Comparison of ENCODE assay signal across 17 cellular contexts in the genomic region with DNA sequence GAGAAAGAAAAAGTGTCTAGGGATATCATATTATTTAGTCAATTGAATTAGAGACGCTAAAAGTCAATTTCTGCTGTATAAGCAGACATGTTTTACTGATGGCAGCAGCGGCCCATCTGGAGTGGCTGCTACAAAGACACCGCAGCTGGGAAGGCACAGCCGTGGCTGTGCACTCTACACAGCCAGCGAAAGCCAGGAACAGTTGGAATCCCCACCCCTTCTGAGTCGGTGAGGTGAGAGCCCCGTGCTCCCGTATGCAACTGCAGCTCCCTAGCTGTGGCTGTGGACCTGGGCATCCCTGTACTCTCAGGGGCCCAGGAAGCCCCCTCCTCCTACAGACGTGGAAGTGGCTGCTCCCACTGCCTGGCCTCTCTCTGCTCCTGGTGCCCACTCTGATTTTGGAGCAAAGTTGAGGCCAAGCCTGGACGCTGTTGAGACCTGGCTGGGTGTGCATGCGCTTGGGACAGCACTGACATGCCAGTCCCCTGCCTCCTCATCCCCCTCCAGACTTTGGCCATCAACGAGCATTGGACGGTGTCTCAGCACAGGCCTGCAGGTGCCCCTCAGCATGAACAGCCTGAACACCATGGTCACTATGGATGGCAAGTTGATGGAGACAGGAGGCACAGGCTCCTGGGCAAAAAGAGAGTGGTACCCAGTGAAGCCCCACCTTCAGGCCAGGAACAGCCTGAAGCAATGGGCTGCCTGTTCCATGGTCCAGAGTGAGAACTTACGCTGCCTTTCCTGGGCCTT.
A peak's percentile ranks its signal among the peaks of the same experiment; 100 is the strongest.
DNase-seq lines count a peak whose midpoint lies in the region; ATAC-seq, FAIRE-seq and TF ChIP-seq lines count a peak whose summit lies in the region.
"Had no signal": no experiment of that assay in that cellular context is flagged by ENCODE, and none has a peak within 500 bp of the region (broad histone marks: within the 10 kb centered on the region; RNA-seq: fewer than 3 reads in every experiment).

No MANE protein-coding gene starts in this region.

- H4K20me1 ChIP-seq in H1 (replicated peaks in 1 of 2; ENCODE audit: control insufficient read depth in 1 of 2, insufficient read depth in 2 of 2, low read length in 2 of 2): no peaks in the 10 kb centered on the region

- POLR2A ChIA-PET in H1 (lab: Charles Lee; ENCODE audit: partially characterized antibody): no interaction called here

- H2BK12ac ChIP-seq in H1 (ENCODE audit: low read depth, low read length): no peak overlapping the region

- H4K91ac ChIP-seq in H1 (replicated peaks; ENCODE audit: insufficient read length, low read length): no peak overlapping the region

- H2AFZ ChIP-seq in H1 (ENCODE audit: low read length): no peak overlapping the region
- H2AFZ ChIP-seq: GM23338 had no signal

- intact Hi-C loops in upper lobe of right lung (cut with DNase I) (no loop called here), sciatic nerve (cut with DNase I) (no loop called here), ovary (cut with DNase I) (no loop called here)

- no peaks in the 10 kb centered on the region for H3K36me3 ChIP-seq in H1 (ENCODE audit: control insufficient read depth in 2 of 4, insufficient read depth in 4 of 4, low read length in 3 of 4)
- H3K36me3 ChIP-seq in upper lobe of right lung: no peaks in the 10 kb centered on the region
- H3K36me3 ChIP-seq in ovary: no peaks in the 10 kb centered on the region

- H3K9me3 ChIP-seq in H1 (ENCODE audit: insufficient read depth in 2 of 2, low read depth in 1 of 2, low read length in 1 of 2) (0 out of 4 replicates have a peak, but pooled peaks cover 0 to 3% of the 10 kb centered on the region in 2 experiments), upper lobe of right lung (peaks cover 9% of the 10 kb centered on the region), ovary (peaks cover 0 to 3% of the 10 kb centered on the region in 2 donors)

- no peak overlapping the region for H3K18ac ChIP-seq in H1 (ENCODE audit: extremely low read depth, low read length)

- H3K4me1 ChIP-seq in H1 (replicated peaks in 1 of 4; ENCODE audit: control insufficient read depth in 3 of 4, insufficient read depth in 4 of 4, low read length in 3 of 4) (no peaks in the 10 kb centered on the region), upper lobe of right lung (no peaks in the 10 kb centered on the region), ovary (ENCODE audit: insufficient read depth) (no peaks in the 10 kb centered on the region)

- DNase-seq in NCI-H82 treated with DMSO at 0.1 percent for 48 hours (lab: John Stamatoyannopoulos, UW; ENCODE audit: unreplicated experiment): peak; percentile 77
- DNase-seq in H1 (ENCODE audit: low read depth in 1 of 2, low spot score in 2 of 2): no peak
- no peak for DNase-seq in upper lobe of right lung
- no peak for DNase-seq in ACHN
- DNase-seq in sciatic nerve (ENCODE audit: low spot score): no peak
- no peak for DNase-seq in ovary
- DNase-seq: CD8-positive, alpha-beta T cell; COR-L47; DMS153; DND-41; GDM1; H9 had no signal

- H3K23ac ChIP-seq in H1 (ENCODE audit: insufficient read length): peak overlapping the region; percentile 52

- in situ Hi-C loops in ACHN (cut with HindIII; ENCODE audit: low pct_ligation_motif_present, low pct_unique_long_range_greater_than_20kb, low sequenced_read_pairs): no loop called here

- H3K4me2 ChIP-seq in H1 (ENCODE audit: insufficient read depth in 1 of 2, low read depth in 2 of 2, low read length in 2 of 2): no peak overlapping the region
- H3K4me2 ChIP-seq: GM23338 had no signal

- H4K5ac ChIP-seq in H1 (ENCODE audit: insufficient read length, low read depth, low read length): no peak overlapping the region

- H3K79me2 ChIP-seq in H1 (ENCODE audit: control insufficient read depth in 1 of 2, insufficient read depth in 2 of 2, low read length in 2 of 2): no peaks in the 10 kb centered on the region

- H3K27ac ChIP-seq in C4-2B (peak overlapping the region; percentile 19; the same call in 1 of the 2 replicates), H1 (ENCODE audit: low read depth, low read length) (no peak overlapping the region), upper lobe of right lung (no peak overlapping the region), ovary (no peak overlapping the region)

- no peak overlapping the region for H2BK120ac ChIP-seq in H1 (replicated peaks; ENCODE audit: low read depth, low read length)

- ATAC-seq in upper lobe of right lung (peak; percentile 33), sciatic nerve (no peak)
- ATAC-seq: CD8-positive, alpha-beta T cell; GM23338; HepG2 had no signal

- H3K79me1 ChIP-seq in H1 (ENCODE audit: low read depth, low read length): no peaks in the 10 kb centered on the region

- no peak for FAIRE-seq in H1 (lab: Jason Lieb, UNC)
- FAIRE-seq: GM12892, HepG2, HTR-8/SVneo had no signal

- H2AK5ac ChIP-seq in H1 (ENCODE audit: low read depth, low read length): no peak overlapping the region

- WGBS in H1 (ENCODE audit: extremely low coverage in 1 of 2, insufficient coverage in 1 of 2, insufficient read length in 1 of 2, insufficient replicate concordance in 2 of 2, low coverage in 1 of 2, low lambda C conversion rate in 2 of 2, missing lambda C conversion rate in 1 of 2), 2 experiments: 97% methylated on average over 14 of the region's 14 CpGs; no CpG with 5 or more reads in 1 of the 2 experiments
- 90 to 94% (median 91%) methylated on average over 13 to 14 of the region's 14 CpGs for WGBS in ovary, 3 donors

- H4K8ac ChIP-seq in H1 (ENCODE audit: extremely low read depth, insufficient read depth, low read length): no peak overlapping the region

- no peak for TF ChIP-seq POLR2A in H1 (IDR thresholded peaks at IDR 0.05; ENCODE audit: control extremely low read depth in 1 of 2, low read depth in 2 of 2, low read length in 2 of 2)
- TF ChIP-seq POLR2A in ovary (IDR thresholded peaks at IDR 0.05): no peak

- no peak overlapping the region for H3K9ac ChIP-seq in H1 (replicated peaks in 1 of 4; ENCODE audit: extremely low read depth in 1 of 4, low read depth in 3 of 4, low read length in 3 of 4)

- H2BK5ac ChIP-seq in H1 (ENCODE audit: low read depth, low read length): no peak overlapping the region

- H2BK15ac ChIP-seq in H1 (ENCODE audit: low read length): no peak overlapping the region

- H2BK20ac ChIP-seq in H1 (ENCODE audit: low read length): no peak overlapping the region

- TF ChIP-seq CTCF in C4-2B (conservative IDR thresholded peaks at IDR 0.05) (no peak), H1 (IDR thresholded peaks at IDR 0.05; ENCODE audit: control extremely low read depth in 1 of 3, insufficient read depth in 1 of 3, low read depth in 1 of 3, low read length in 3 of 3) (no peak), upper lobe of right lung (IDR thresholded peaks at IDR 0.05) (no peak), ovary (IDR thresholded peaks at IDR 0.05) (no peak)

- no peak overlapping the region for H3K4ac ChIP-seq in H1 (replicated peaks; ENCODE audit: insufficient read length, low read depth, low read length)

- H3K4me3 ChIP-seq in H1 (ENCODE audit: extremely low read depth in 1 of 4, insufficient read depth in 2 of 4, low read depth in 3 of 4, low read length in 4 of 4): no peak overlapping the region
- no peak overlapping the region for H3K4me3 ChIP-seq in upper lobe of right lung
- H3K4me3 ChIP-seq in ovary: no peak overlapping the region
- H3K4me3 ChIP-seq: GM23338 had no signal

- H3K56ac ChIP-seq in H1 (replicated peaks; ENCODE audit: insufficient read length, low read depth, low read length): no peak overlapping the region

- H3K27me3 ChIP-seq in H1 (replicated peaks in 1 of 4; ENCODE audit: control insufficient read depth in 3 of 4, extremely low read depth in 1 of 4, insufficient read depth in 3 of 4, low read length in 3 of 4) (no peaks in the 10 kb centered on the region), upper lobe of right lung (no peaks in the 10 kb centered on the region), ovary (no peaks in the 10 kb centered on the region)

- H3K23me2 ChIP-seq in H1 (ENCODE audit: low read depth, low read length): no peaks in the 10 kb centered on the region

- no peak for TF ChIP-seq RAD21 in H1 (IDR thresholded peaks at IDR 0.05 in 1 of 2, conservative IDR thresholded peaks at IDR 0.05 in 1 of 2; ENCODE audit: low read depth in 2 of 2, low read length in 2 of 2)

- no peak overlapping the region for H3K14ac ChIP-seq in H1 (ENCODE audit: insufficient read length)

- TF ChIP-seq EP300 in H1 (IDR thresholded peaks at IDR 0.05; ENCODE audit: borderline replicate concordance in 1 of 2, low read depth in 2 of 2, low read length in 2 of 2): no peak
- no peak for TF ChIP-seq EP300 in ovary (IDR thresholded peaks at IDR 0.05)

- CTCF ChIA-PET in H1 (lab: Charles Lee; ENCODE audit: partially characterized antibody): interaction anchor here (0.8 kb wide), 1 partner anchor 17 kb away, joined by 4 read pairs; no protein-coding TSS in a partner anchor

TF ChIP-seq in H1, 55 proteins besides CTCF, POLR2A, EP300 and RAD21 (continues in another document):
- TF ChIP-seq TBP (IDR thresholded peaks at IDR 0.05; ENCODE audit: low read depth, low read length): no peak
- TF ChIP-seq SIRT6 (IDR thresholded peaks at IDR 0.05; ENCODE audit: low read length): no peak
- TF ChIP-seq SP2 (IDR thresholded peaks at IDR 0.05; ENCODE audit: low read length): no peak
- TF ChIP-seq, protein P1, sequence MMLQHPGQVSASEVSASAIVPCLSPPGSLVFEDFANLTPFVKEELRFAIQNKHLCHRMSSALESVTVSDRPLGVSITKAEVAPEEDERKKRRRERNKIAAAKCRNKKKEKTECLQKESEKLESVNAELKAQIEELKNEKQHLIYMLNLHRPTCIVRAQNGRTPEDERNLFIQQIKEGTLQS (IDR thresholded peaks at IDR 0.05; ENCODE audit: insufficient read depth, low read depth, low read length): no peak
- TF ChIP-seq PHF8 (conservative IDR thresholded peaks at IDR 0.05; ENCODE audit: low read depth, low read length): no peak
- TF ChIP-seq CHD1 (IDR thresholded peaks at IDR 0.05; ENCODE audit: low read depth, low read length): no peak
